In genomic region chr3:178849220-178849910, GRCh38 we compare ENCODE assay signal across 1 cellular context.
TF ChIP-seq lines count a peak whose summit lies in the region.

No MANE protein-coding gene starts in this region.

TF ChIP-seq in GM23338, 12 proteins besides CTCF, POLR2A, EP300 and RAD21 (continued from another document):
- TF ChIP-seq CREB1 (CRISPR knock-in tag; IDR thresholded peaks at IDR 0.05; ENCODE audit: low read depth), result no peak
- TF ChIP-seq JUNB (IDR thresholded peaks at IDR 0.05; ENCODE audit: unreplicated experiment), result no peak
- TF ChIP-seq, protein P1, sequence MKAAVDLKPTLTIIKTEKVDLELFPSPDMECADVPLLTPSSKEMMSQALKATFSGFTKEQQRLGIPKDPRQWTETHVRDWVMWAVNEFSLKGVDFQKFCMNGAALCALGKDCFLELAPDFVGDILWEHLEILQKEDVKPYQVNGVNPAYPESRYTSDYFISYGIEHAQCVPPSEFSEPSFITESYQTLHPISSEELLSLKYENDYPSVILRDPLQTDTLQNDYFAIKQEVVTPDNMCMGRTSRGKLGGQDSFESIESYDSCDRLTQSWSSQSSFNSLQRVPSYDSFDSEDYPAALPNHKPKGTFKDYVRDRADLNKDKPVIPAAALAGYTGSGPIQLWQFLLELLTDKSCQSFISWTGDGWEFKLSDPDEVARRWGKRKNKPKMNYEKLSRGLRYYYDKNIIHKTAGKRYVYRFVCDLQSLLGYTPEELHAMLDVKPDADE (IDR thresholded peaks at IDR 0.05), result no peak
- TF ChIP-seq NANOG (IDR thresholded peaks at IDR 0.05; ENCODE audit: borderline replicate concordance), result no peak
- no peak for TF ChIP-seq ZNF462 (CRISPR knock-in tag; IDR thresholded peaks at IDR 0.05)
